In genomic region chr17:81246343-81246670, GRCh38 we compare ENCODE assay signal across 19 cellular contexts.
"Had no signal": no experiment of that assay in that cellular context is flagged by ENCODE, and none has a peak within 500 bp of the region (broad histone marks: within the 10 kb centered on the region; RNA-seq: fewer than 3 reads in every experiment).

No MANE protein-coding gene starts in this region.

- FAIRE-seq: endometrium had no signal

- H3K4me3 ChIP-seq: left lung, thyroid gland, upper lobe of right lung had no signal

- H3K27me3 ChIP-seq: left lung, thyroid gland, upper lobe of right lung had no signal

- H3K27ac ChIP-seq: left lung, thyroid gland, upper lobe of right lung, VCaP had no signal

- ATAC-seq: activated CD4-positive, CD25-positive, alpha-beta regulatory T cell treated with anti-CD3 and anti-CD28 coated beads, Interleukin-2, amount 50 U/mL, for 24 hours; activated CD8-positive, alpha-beta T cell treated with anti-CD3 and anti-CD28 coated beads, Interleukin-2, amount 10 ng/mL, durations not matched to agents 7 days and 5 days; left lung; naive thymus-derived CD8-positive, alpha-beta T cell; T-cell; upper lobe of right lung had no signal

- DNase-seq: activated CD4-positive, alpha-beta T cell treated with anti-CD3 and anti-CD28 coated beads, Interleukin-2, amount 10 ng/mL, durations not matched to agents 7 days and 5 days; activated CD8-positive, alpha-beta T cell treated with anti-CD3 and anti-CD28 coated beads, Interleukin-2, amount 10 ng/mL, durations not matched to agents 7 days and 5 days; activated gamma-delta T cell; activated naive CD4-positive, alpha-beta T cell treated with anti-CD3 and anti-CD28 coated beads, Interleukin-2, amount 50 U/mL, for 16 hours; anterior cingulate cortex; effector CD4-positive, alpha-beta T cell; erythroblast; foreskin fibroblast; mammary epithelial cell; naive thymus-derived CD8-positive, alpha-beta T cell; stimulated activated CD4-positive, alpha-beta T cell treated with anti-CD3 and anti-CD28 coated beads, Interleukin-12 subunit alpha, Interleukin-12 subunit beta, amount 100 ng/mL, for 4 hours; stimulated activated CD4-positive, alpha-beta T cell treated with anti-CD3 and anti-CD28 coated beads, Interleukin-4, amount 100 ng/mL, for 4 hours; T-cell; thyroid gland; upper lobe of right lung had no signal

- H3K4me1 ChIP-seq: thyroid gland, upper lobe of right lung had no signal

- H3K9me3 ChIP-seq: left lung, thyroid gland, upper lobe of right lung had no signal
